In the genomic region with DNA sequence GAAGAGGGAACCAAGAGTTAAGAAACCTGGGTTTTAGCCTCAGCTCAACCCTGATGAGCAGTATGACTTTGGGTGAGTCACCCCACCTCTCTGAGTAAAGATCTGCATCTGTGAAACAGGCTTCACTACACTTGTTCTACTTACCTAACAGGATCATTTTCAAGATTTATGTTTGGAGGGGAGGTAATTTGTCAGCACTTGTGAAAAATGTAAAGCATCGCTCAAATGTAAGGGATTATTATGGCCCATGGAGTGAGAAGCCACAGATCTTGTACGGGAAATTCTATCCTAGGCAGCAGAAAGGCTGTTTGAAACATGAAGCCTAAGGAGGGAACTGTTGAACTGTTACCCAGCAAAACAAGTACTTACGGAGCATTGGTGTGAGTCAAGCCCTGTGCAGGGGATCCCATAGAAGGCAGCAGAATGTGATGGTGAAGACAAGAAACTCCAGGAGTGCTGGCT, we compare ENCODE assay signal across 13 cellular contexts.
A peak's percentile ranks its signal among the peaks of the same experiment; 100 is the strongest.
DNase-seq lines count a peak whose midpoint lies in the region; FAIRE-seq and TF ChIP-seq lines count a peak whose summit lies in the region.
"Had no signal": no experiment of that assay in that cellular context is flagged by ENCODE, and none has a peak within 500 bp of the region (broad histone marks: within the 10 kb centered on the region; RNA-seq: fewer than 3 reads in every experiment).

No MANE protein-coding gene starts in this region.

- H3K36me3 ChIP-seq in bronchial epithelial cell (ENCODE audit: control insufficient read depth, insufficient read depth, low read length) = no peaks in the 10 kb centered on the region
- H3K36me3 ChIP-seq in A673 (ENCODE audit: insufficient read depth, low read length, poor library complexity, severe bottlenecking) = no peaks in the 10 kb centered on the region
- H3K36me3 ChIP-seq: tibial artery had no signal

- DNase-seq in Daoy (ENCODE audit: low read depth) (peak; percentile 82), NB4 (ENCODE audit: low read depth) (peak; percentile 31), bronchial epithelial cell (ENCODE audit: low read depth) (peak; percentile 86), non-pigmented ciliary epithelial cell (ENCODE audit: low read depth) (peak; percentile 23), A673 (ENCODE audit: low spot score) (no peak), HT-29 (ENCODE audit: low spot score) (no peak)
- DNase-seq in activated naive CD4-positive, alpha-beta T cell treated with Interleukin-2 at 50 U/mL for 16 hours = no peak
- no peak for DNase-seq in activated CD4-positive, alpha-beta T cell treated with anti-CD3 and anti-CD28 coated beads, Interleukin-2, amount 50 U/mL, for 4 hours
- DNase-seq: activated CD8-positive, alpha-beta memory T cell treated with anti-CD3 and anti-CD28 coated beads, Interleukin-2, amount 50 U/mL, for 4 hours; natural killer cell; stimulated activated CD4-positive, alpha-beta T cell treated with anti-CD3 and anti-CD28 coated beads, Interleukin-4, amount 100 ng/mL, for 4 hours; tibial artery had no signal

- H3K27ac ChIP-seq in A673 (ENCODE audit: low read depth, low read length, poor library complexity, severe bottlenecking) = no peak overlapping the region
- H3K27ac ChIP-seq: tibial artery had no signal

- H3K4me3 ChIP-seq in NB4 (ENCODE audit: low read depth, low read length) (no peak overlapping the region), bronchial epithelial cell (ENCODE audit: low read depth, low read length) (no peak overlapping the region), A673 (ENCODE audit: low read depth, low read length, poor library complexity, severe bottlenecking) (no peak overlapping the region)
- H3K4me3 ChIP-seq: tibial artery had no signal

- intact Hi-C loops in A673 (cut with micrococcal nuclease; ENCODE audit: unreplicated experiment) = no loop called here

- CTCF ChIA-PET in A673 (lab: Charles Lee) = no interaction called here

- H3K27me3 ChIP-seq in bronchial epithelial cell (ENCODE audit: control insufficient read depth, insufficient read depth, low read length) (no peaks in the 10 kb centered on the region), A673 (replicated peaks; ENCODE audit: insufficient read depth, low read depth, low read length, poor library complexity) (peaks cover 14% of the 10 kb centered on the region)
- H3K27me3 ChIP-seq: tibial artery had no signal

- H3K9me3 ChIP-seq in A673 (ENCODE audit: low read depth, low read length, poor library complexity, severe bottlenecking) = no peaks in the 10 kb centered on the region
- H3K9me3 ChIP-seq: tibial artery had no signal

- TF ChIP-seq POLR2A in NB4 (IDR thresholded peaks at IDR 0.05; ENCODE audit: extremely low read depth, insufficient read length) = no peak

- no TSS peak for BruUV-seq in A673 (replicated peaks; lab: Mats Ljungman, UMichigan)

- POLR2A ChIA-PET in A673 (lab: Charles Lee; ENCODE audit: low non-redundant PET) = no interaction called here

- peaks cover 28% of the 10 kb centered on the region for H3K4me1 ChIP-seq in A673 (ENCODE audit: insufficient read depth, low read length, poor library complexity, severe bottlenecking)

- no peak for FAIRE-seq in bronchial epithelial cell (lab: Jason Lieb, UNC)
- FAIRE-seq: H1 had no signal

- TF ChIP-seq CTCF in NB4 (IDR thresholded peaks at IDR 0.05; ENCODE audit: low read depth, low read length) (no peak), bronchial epithelial cell (IDR thresholded peaks at IDR 0.05; ENCODE audit: insufficient read depth, low read length, severe bottlenecking) (no peak), A673 (conservative IDR thresholded peaks at IDR 0.05; ENCODE audit: low read depth, low read length) (no peak)

Comparison
In these comparisons a context has a peak if more than half of its experiments do, and no peak if none do; other contexts are left out.
1. DNase-seq: peak in Daoy (single experiment), NB4 (single experiment), bronchial epithelial cell (single experiment) and non-pigmented ciliary epithelial cell (single experiment); none in A673 (single experiment), activated naive CD4-positive, alpha-beta T cell treated with Interleukin-2 at 50 U/mL for 16 hours (single experiment), HT-29 (single experiment) and activated CD4-positive, alpha-beta T cell treated with anti-CD3 and anti-CD28 coated beads, Interleukin-2, amount 50 U/mL, for 4 hours (0 of 2).